ENCODE assay signal across 8 cellular contexts in the genomic region with DNA sequence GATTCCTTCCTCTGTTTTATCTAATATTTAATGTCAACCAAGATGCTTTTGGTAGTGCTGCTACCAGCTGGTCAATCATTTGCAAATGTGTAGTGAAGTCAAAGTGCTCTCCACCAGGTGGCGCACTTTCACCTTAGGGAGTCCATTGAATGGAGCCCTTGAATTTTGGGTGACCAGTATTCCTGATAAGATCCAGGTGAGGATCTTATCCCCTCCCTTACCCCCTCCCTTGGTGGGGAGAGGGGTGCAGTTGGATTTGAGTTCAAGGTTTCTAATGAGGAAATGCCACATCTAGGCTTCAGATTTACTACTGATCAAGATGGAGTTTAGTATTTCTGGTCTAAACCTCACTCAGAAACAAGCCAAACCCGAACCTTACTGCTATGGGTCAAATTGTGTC. TPM values are rescaled to one million over a fixed set of nuclear protein-coding genes. Genes with fewer than 3 reads are reported as not detected.
DNase-seq lines count a peak whose midpoint lies in the region; FAIRE-seq and TF ChIP-seq lines count a peak whose summit lies in the region.

No MANE protein-coding gene starts in this region.

- peaks cover 40% of the 10 kb centered on the region for H3K27me3 Mint-ChIP-seq in HFFc6 (ENCODE audit: insufficient read depth)

- DNase-seq in GM06990 (ENCODE audit: extremely low read depth, insufficient read length) (no peak), HFFc6 (peak; percentile 78), NCI-H1930 (lab: John Stamatoyannopoulos, UW) (peak; percentile 76 to 83), brain microvascular endothelial cell (peak; percentile 81), iPS-NIHi7 (ENCODE audit: extremely low spot score) (peak; percentile 71), mesenteric fat pad (ENCODE audit: low spot score) (no peak)
- DNase-seq in stimulated activated CD4-positive, alpha-beta T cell treated with anti-CD3 and anti-CD28 coated beads, Interleukin-12 subunit alpha, Interleukin-12 subunit beta, amount 100 ng/mL, for 48 hours (ENCODE audit: low read depth in 2 of 3, low spot score in 1 of 3): peak; percentile 67 to 82 (median 80)

- no peaks in the 10 kb centered on the region for H3K9me3 Mint-ChIP-seq in HFFc6

- TF ChIP-seq CTCF in GM06990 (IDR thresholded peaks at IDR 0.05; ENCODE audit: insufficient read depth, low read length, poor library complexity, severe bottlenecking) (peak; percentile 69), HFFc6 (IDR thresholded peaks at IDR 0.05) (peak; percentile 99), brain microvascular endothelial cell (IDR thresholded peaks at IDR 0.05; ENCODE audit: low read depth, low read length, missing control alignments) (peak; percentile 87)

- in situ Hi-C loops in brain microvascular endothelial cell (cut with HindIII; ENCODE audit: low pct_ligation_motif_present, low sequenced_read_pairs): no loop called here

- no peaks in the 10 kb centered on the region for H3K36me3 ChIP-seq in GM06990 (ENCODE audit: control insufficient read depth, insufficient read depth, low read length)
- no peaks in the 10 kb centered on the region for H3K36me3 ChIP-seq in brain microvascular endothelial cell (replicated peaks)

- H3K27me3 ChIP-seq in GM06990 (replicated peaks; ENCODE audit: control insufficient read depth, insufficient read depth, low read length) (no peaks in the 10 kb centered on the region; the same call in 1 of the 2 replicates), brain microvascular endothelial cell (replicated peaks) (peaks cover 32% of the 10 kb centered on the region)

- no peak overlapping the region for H3K4me3 Mint-ChIP-seq in HFFc6

- H3K36me3 Mint-ChIP-seq in HFFc6 (ENCODE audit: low read depth): no peaks in the 10 kb centered on the region

- H3K27ac ChIP-seq in brain microvascular endothelial cell: no peak overlapping the region

- no peak overlapping the region for H3K4me3 ChIP-seq in GM06990 (replicated peaks; ENCODE audit: low read depth, low read length)
- H3K4me3 ChIP-seq in brain microvascular endothelial cell (ENCODE audit: low read depth, low read length): no peak overlapping the region

- no peak overlapping the region for H3K27ac Mint-ChIP-seq in HFFc6

- peaks cover 2% of the 10 kb centered on the region for H3K4me1 Mint-ChIP-seq in HFFc6 (ENCODE audit: low read depth)

- peak; percentile 83 for FAIRE-seq in TTC549 (lab: Jason Lieb, UNC)

RNA-seq across cellular contexts. Expression of gene E2F6, which starts 12.0 kb away (rescaled TPM):
- 10 to 100 TPM in 3 of 6 experiments, 1 to 10 TPM in 3; 8.9 to 11.3 (median 10.3) TPM for total RNA-seq in HFFc6 (2021; fragmentation: NEBNext Ultra II Directional; extraction: Animal tissue kit (Norgen Biotek cat#: 25700))
- total RNA-seq in mesenteric fat pad: 22.5 TPM

RNA-seq across cellular contexts. Expression of gene GREB1, which starts 55.9 kb away (rescaled TPM):
- total RNA-seq in HFFc6 (2021; fragmentation: NEBNext Ultra II Directional; extraction: Animal tissue kit (Norgen Biotek cat#: 25700)): under 1 TPM in 3 of 6 experiments, not detected in 3; 0.07 to 0.11 (median 0.09) TPM
- total RNA-seq in mesenteric fat pad: 3.8 TPM

Comparison
In these comparisons a context has a peak if more than half of its experiments do, and no peak if none do; other contexts are left out.
1. DNase-seq: peak in HFFc6 (single experiment), NCI-H1930 (2 of 2), brain microvascular endothelial cell (single experiment), iPS-NIHi7 (single experiment) and stimulated activated CD4-positive, alpha-beta T cell treated with anti-CD3 and anti-CD28 coated beads, Interleukin-12 subunit alpha, Interleukin-12 subunit beta, amount 100 ng/mL, for 48 hours (3 of 3); none in GM06990 (single experiment) and mesenteric fat pad (single experiment).
2. Peak in every context shown above with its lines, with median percentiles within 50 percentile points of each other: CTCF ChIP-seq.